In the genomic region with DNA sequence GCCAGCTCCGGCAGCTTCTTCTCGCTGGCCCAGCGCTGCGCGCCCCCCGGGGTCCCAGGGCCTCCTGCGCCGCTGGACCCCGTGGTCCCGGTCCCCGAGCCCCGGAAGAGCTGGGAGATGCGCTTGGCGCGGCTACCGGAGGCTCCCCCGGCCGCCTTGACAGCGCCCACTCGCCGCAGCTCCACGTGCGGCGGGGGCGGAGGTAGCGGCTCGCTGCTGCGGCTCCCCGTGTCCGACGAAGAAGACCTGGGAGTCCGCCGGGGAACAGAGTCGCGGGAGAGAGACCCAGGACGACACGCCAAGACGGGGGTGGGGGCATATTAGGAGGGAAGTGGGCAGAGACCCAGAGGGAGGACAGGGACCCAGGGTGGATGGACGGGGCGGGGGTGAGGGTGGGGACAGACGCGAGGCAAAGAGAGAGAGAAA, we compare ENCODE assay signal across 8 cellular contexts. TPM values are rescaled to one million over a fixed set of nuclear protein-coding genes. Genes with fewer than 3 reads are reported as not detected.
DNase-seq lines count a peak whose midpoint lies in the region; ATAC-seq and TF ChIP-seq lines count a peak whose summit lies in the region.

No MANE protein-coding gene starts in this region.

- H3K4me1 ChIP-seq in heart left ventricle (peaks cover 0 to 34% (median 15%) of the 10 kb centered on the region in 12 donors), lung (ENCODE audit: control insufficient read depth in 2 of 2, insufficient read depth in 2 of 2, low read length in 2 of 2) (peaks cover 0 to 18% of the 10 kb centered on the region in 2 donors), urinary bladder (ENCODE audit: insufficient read depth) (no peaks in the 10 kb centered on the region)

- H3K27me3 ChIP-seq in heart left ventricle (peaks cover 0 to 11% (median 0%) of the 10 kb centered on the region in 9 donors), lung (ENCODE audit: control insufficient read depth, insufficient read depth) (no peaks in the 10 kb centered on the region)

- peak overlapping the region; percentile 31 for H3K4me3 Mint-ChIP-seq in central memory CD8-positive, alpha-beta T cell

- ATAC-seq in heart left ventricle (no peak), Right ventricle myocardium superior (ENCODE audit: poor library complexity) (no peak), lung (ENCODE audit: insufficient read depth, low FRiP score) (no peak), GM21717 (IDR thresholded peaks at IDR 0.05; ENCODE audit: unreplicated experiment) (no peak), HG03565 (IDR thresholded peaks at IDR 0.05; ENCODE audit: unreplicated experiment) (no peak)
- peak; percentile 12 for ATAC-seq in central memory CD8-positive, alpha-beta T cell (replicated peaks; ENCODE audit: extremely low read depth, poor library complexity, severe bottlenecking)

- H3K27ac ChIP-seq in heart left ventricle (peak overlapping the region; percentile 82 to 99 (median 90)), lung (ENCODE audit: low read depth in 1 of 2, low read length in 1 of 2) (peak overlapping the region; percentile 68 to 80), urinary bladder (ENCODE audit: low read depth) (peak overlapping the region; percentile 56)

- WGBS in heart left ventricle, 4 donors = 3 to 9% (median 5%) methylated on average over 11 to 42 of the region's 42 CpGs
- 2 to 7% methylated on average over 37 to 42 of the region's 42 CpGs for WGBS in lung, 2 donors
- 7% methylated on average over 42 of the region's 42 CpGs for WGBS in urinary bladder

- no peak for TF ChIP-seq CTCF in heart left ventricle (IDR thresholded peaks at IDR 0.05)
- no peak for TF ChIP-seq CTCF in lung (IDR thresholded peaks at IDR 0.05; ENCODE audit: control extremely low read depth, extremely low read depth)

- H3K9me3 Mint-ChIP-seq in central memory CD8-positive, alpha-beta T cell = no peaks in the 10 kb centered on the region

- H3K27me3 Mint-ChIP-seq in central memory CD8-positive, alpha-beta T cell = no peaks in the 10 kb centered on the region

- TF ChIP-seq POLR2A in heart left ventricle (IDR thresholded peaks at IDR 0.05) = no peak

- H3K9me3 ChIP-seq in heart left ventricle (no peaks in the 10 kb centered on the region), lung (ENCODE audit: control insufficient read depth in 2 of 2, insufficient read depth in 1 of 2, low read length in 1 of 2) (no peaks in the 10 kb centered on the region)

- DNase-seq in heart left ventricle (peak in 2 of 5 donors; percentile 22 to 65), Right ventricle myocardium superior (no peak), lung (ENCODE audit: low spot score) (no peak), NCI-H1048 (lab: John Stamatoyannopoulos, UW) (no peak)
- no peak for DNase-seq in central memory CD8-positive, alpha-beta T cell (ENCODE audit: low spot score in 2 of 2)

- intact Hi-C loops in heart left ventricle (cut with DNase I) (loop anchor here in 8 of 10 donors (2.0 to 10.0 kb wide), 3 partner anchors 62 to 65 kb away; a partner anchor contains a TSS), Right ventricle myocardium superior (cut with DNase I) (loop anchor here (5.0 to 10.0 kb wide), 2 partner anchors 62 to 95 kb away; a partner anchor contains a TSS)

- H3K4me3 ChIP-seq in heart left ventricle (peak overlapping the region; percentile 30 to 95 (median 70)), lung (peak overlapping the region; percentile 58), urinary bladder (ENCODE audit: low read depth, low read length) (peak overlapping the region; percentile 55)

- H3K36me3 ChIP-seq in heart left ventricle = peaks cover 0 to 10% (median 0%) of the 10 kb centered on the region in 9 donors
- H3K36me3 ChIP-seq in lung (ENCODE audit: control insufficient read depth in 2 of 2, insufficient read depth in 2 of 2, low read length in 2 of 2) = peaks cover 0 to 7% of the 10 kb centered on the region in 2 donors
- H3K36me3 ChIP-seq in urinary bladder (ENCODE audit: insufficient read depth) = no peaks in the 10 kb centered on the region

- H3K4me1 Mint-ChIP-seq in central memory CD8-positive, alpha-beta T cell = peaks cover 16% of the 10 kb centered on the region

- H3K27ac Mint-ChIP-seq in central memory CD8-positive, alpha-beta T cell (ENCODE audit: low read depth) = no peak overlapping the region

- peaks cover 3% of the 10 kb centered on the region for H3K36me3 Mint-ChIP-seq in central memory CD8-positive, alpha-beta T cell (ENCODE audit: insufficient read depth)

RNA-seq across cellular contexts. Expression of a gene that starts 1.0 kb away (rescaled TPM):
- total RNA-seq in heart left ventricle (10 to 100 TPM; 10.0 to 28.1 (median 15.3) TPM), Right ventricle myocardium superior (15.1 TPM), lung (10 to 100 TPM; 26.2 to 32.8 TPM), urinary bladder (10.8 TPM)
- polyA plus RNA-seq in heart left ventricle (10 to 100 TPM; 14.6 to 15.7 TPM), lung (10 to 100 TPM; 24.7 to 37.9 TPM), urinary bladder (15.5 TPM)

RNA-seq across cellular contexts. Expression of a gene that starts 7.3 kb away (rescaled TPM):
- total RNA-seq in heart left ventricle (under 1 TPM; 0.13 to 0.56 (median 0.42) TPM), Right ventricle myocardium superior (0.73 TPM), lung (1 to 10 TPM; 1.2 to 3.1 TPM), urinary bladder (not detected)
- polyA plus RNA-seq in heart left ventricle (under 1 TPM; 0.53 to 0.93 TPM), lung (1 to 10 TPM in 1 of 2 donors, under 1 TPM in 1; 0.97 to 2.4 TPM), urinary bladder (not detected)

RNA-seq across cellular contexts. Expression of a gene that starts 13.0 kb away (rescaled TPM):
- 1 to 10 TPM; 1.8 to 6.2 (median 2.7) TPM for total RNA-seq in heart left ventricle
- polyA plus RNA-seq in heart left ventricle = 1 to 10 TPM; 2.3 to 3.0 TPM
- 1.8 TPM for total RNA-seq in Right ventricle myocardium superior
- total RNA-seq in lung = 10 to 100 TPM in 1 of 2 donors, 1 to 10 TPM in 1; 5.1 to 12.4 TPM
- polyA plus RNA-seq in lung = 1 to 10 TPM; 5.5 to 8.6 TPM
- 1.6 TPM for total RNA-seq in urinary bladder
- polyA plus RNA-seq in urinary bladder = 1.5 TPM

RNA-seq across cellular contexts. Expression of a gene that starts 15.9 kb away (rescaled TPM):
- total RNA-seq in heart left ventricle (not detected), Right ventricle myocardium superior (not detected), lung (not detected), urinary bladder (not detected)
- polyA plus RNA-seq in heart left ventricle (not detected), lung (not detected), urinary bladder (not detected)

RNA-seq across cellular contexts. Expression of a gene that starts 19.9 kb away (rescaled TPM):
- total RNA-seq in heart left ventricle = 1 to 10 TPM in 7 of 9 donors, under 1 TPM in 2; 0.65 to 5.5 (median 1.7) TPM
- 1 to 10 TPM; 2.0 to 3.7 TPM for polyA plus RNA-seq in heart left ventricle
- 4.8 TPM for total RNA-seq in Right ventricle myocardium superior
- 1 to 10 TPM; 1.3 to 1.5 TPM for total RNA-seq in lung
- polyA plus RNA-seq in lung = 1 to 10 TPM in 1 of 2 donors, under 1 TPM in 1; 0.48 to 1.2 TPM
- total RNA-seq in urinary bladder = 2.5 TPM
- 3.0 TPM for polyA plus RNA-seq in urinary bladder
